ENCODE assay signal across 8 cellular contexts in genomic region chr2:33441235-33441810, GRCh38. TPM values are rescaled to one million over a fixed set of nuclear protein-coding genes. Genes with fewer than 3 reads are reported as not detected.
A peak's percentile ranks its signal among the peaks of the same experiment; 100 is the strongest.
DNase-seq lines count a peak whose midpoint lies in the region; ATAC-seq and TF ChIP-seq lines count a peak whose summit lies in the region.

No MANE protein-coding gene starts in this region.

- H3K36me3 ChIP-seq in Caco-2 (ENCODE audit: control insufficient read depth, insufficient read depth, low read length), result no peaks in the 10 kb centered on the region
- no peaks in the 10 kb centered on the region for H3K36me3 ChIP-seq in OCI-LY1 (ENCODE audit: insufficient read depth, low read length)
- no peaks in the 10 kb centered on the region for H3K36me3 ChIP-seq in brain microvascular endothelial cell (replicated peaks)
- no peaks in the 10 kb centered on the region for H3K36me3 ChIP-seq in tibial artery

- no peak overlapping the region for H2AFZ ChIP-seq in OCI-LY1 (ENCODE audit: low read length)

- peaks cover under 1% of the 10 kb centered on the region for H3K27me3 Mint-ChIP-seq in Caco-2 (ENCODE audit: insufficient read depth, unreplicated experiment)
- H3K27me3 Mint-ChIP-seq in activated T-helper 1 cell treated with anti-CD3 and anti-CD28 coated beads, Interleukin-12 subunit alpha, Interleukin-12 subunit beta, Interleukin-2, Interleukin-4 antibody, amounts not matched to agents 30 ng/mL and 10 ng/mL and 1 ng/mL, durations not matched to agents 14 hours and 24 hours and 36 hours (ENCODE audit: insufficient read depth), result peaks cover 5% of the 10 kb centered on the region

- H3K9me3 ChIP-seq in Caco-2, result no peaks in the 10 kb centered on the region
- no peaks in the 10 kb centered on the region for H3K9me3 ChIP-seq in OCI-LY1 (ENCODE audit: low read length)
- H3K9me3 ChIP-seq in tibial artery, result no peaks in the 10 kb centered on the region

- BruUV-seq in Caco-2 (replicated peaks; lab: Mats Ljungman, UMichigan), result no TSS peak

- no peak overlapping the region for H3K4me2 ChIP-seq in OCI-LY1 (ENCODE audit: low read length)

- peaks cover 3% of the 10 kb centered on the region for H3K9me3 Mint-ChIP-seq in Caco-2 (ENCODE audit: unreplicated experiment)
- H3K9me3 Mint-ChIP-seq in activated T-helper 1 cell treated with anti-CD3 and anti-CD28 coated beads, Interleukin-12 subunit alpha, Interleukin-12 subunit beta, Interleukin-2, Interleukin-4 antibody, amounts not matched to agents 30 ng/mL and 10 ng/mL and 1 ng/mL, durations not matched to agents 14 hours and 24 hours and 36 hours, result no peaks in the 10 kb centered on the region

- H3K27ac ChIP-seq in OCI-LY1 (ENCODE audit: low read depth, low read length, poor library complexity, severe bottlenecking) (no peak overlapping the region), brain microvascular endothelial cell (no peak overlapping the region), tibial artery (peak overlapping the region; percentile 13 to 18)

- no peak overlapping the region for H3K9ac ChIP-seq in OCI-LY1 (ENCODE audit: low read length)

- no peaks in the 10 kb centered on the region for H3K36me3 Mint-ChIP-seq in Caco-2 (ENCODE audit: insufficient read depth, unreplicated experiment)
- H3K36me3 Mint-ChIP-seq in activated T-helper 1 cell treated with anti-CD3 and anti-CD28 coated beads, Interleukin-12 subunit alpha, Interleukin-12 subunit beta, Interleukin-2, Interleukin-4 antibody, amounts not matched to agents 30 ng/mL and 10 ng/mL and 1 ng/mL, durations not matched to agents 14 hours and 24 hours and 36 hours (ENCODE audit: low read depth), result no peaks in the 10 kb centered on the region

- no peak overlapping the region for H3K4me3 ChIP-seq in Caco-2 (ENCODE audit: low read depth, low read length)
- H3K4me3 ChIP-seq in OCI-LY1 (ENCODE audit: low read depth, low read length, poor library complexity, severe bottlenecking), result no peak overlapping the region
- no peak overlapping the region for H3K4me3 ChIP-seq in brain microvascular endothelial cell (ENCODE audit: low read depth, low read length)
- H3K4me3 ChIP-seq in tibial artery, result no peak overlapping the region

- H3K27me3 ChIP-seq in Caco-2 (replicated peaks; ENCODE audit: control insufficient read depth, insufficient read depth, low read length) (no peaks in the 10 kb centered on the region), OCI-LY1 (ENCODE audit: insufficient read depth, low read length) (no peaks in the 10 kb centered on the region), brain microvascular endothelial cell (replicated peaks) (no peaks in the 10 kb centered on the region), tibial artery (no peaks in the 10 kb centered on the region)

- DNase-seq in Caco-2 (peak; percentile 55 to 64), brain microvascular endothelial cell (peak; percentile 60), islet precursor cell (peak; percentile 75), tibial artery (peak; percentile 61 to 82)
- DNase-seq in activated T-helper 1 cell treated with anti-CD3 and anti-CD28 coated beads, Interleukin-12 subunit alpha, Interleukin-12 subunit beta, Interleukin-2, Interleukin-4 antibody, amounts not matched to agents 30 ng/mL and 10 ng/mL and 1 ng/mL, durations not matched to agents 14 hours and 24 hours and 36 hours (ENCODE audit: low spot score), result no peak

- H3K4me1 ChIP-seq in Caco-2, result no peaks in the 10 kb centered on the region
- H3K4me1 ChIP-seq in OCI-LY1 (ENCODE audit: insufficient read depth, low read length, severe bottlenecking), result no peaks in the 10 kb centered on the region
- peaks cover 0 to 32% (median 9%) of the 10 kb centered on the region in 4 donors for H3K4me1 ChIP-seq in tibial artery

- H3K27ac Mint-ChIP-seq in Caco-2 (ENCODE audit: unreplicated experiment), result no peak overlapping the region
- H3K27ac Mint-ChIP-seq in activated T-helper 1 cell treated with anti-CD3 and anti-CD28 coated beads, Interleukin-12 subunit alpha, Interleukin-12 subunit beta, Interleukin-2, Interleukin-4 antibody, amounts not matched to agents 30 ng/mL and 10 ng/mL and 1 ng/mL, durations not matched to agents 14 hours and 24 hours and 36 hours, result no peak overlapping the region

- TF ChIP-seq CTCF in Caco-2 (IDR thresholded peaks at IDR 0.05; ENCODE audit: insufficient read depth in 1 of 2, low read depth in 1 of 2, low read length in 1 of 2, severe bottlenecking in 1 of 2, unreplicated experiment in 1 of 2), result peak; percentile 55 to 74
- peak; percentile 90 for TF ChIP-seq CTCF in OCI-LY1 (IDR thresholded peaks at IDR 0.05; ENCODE audit: low read length)
- peak; percentile 88 for TF ChIP-seq CTCF in brain microvascular endothelial cell (IDR thresholded peaks at IDR 0.05; ENCODE audit: low read depth, low read length, missing control alignments)
- TF ChIP-seq CTCF in tibial artery (IDR thresholded peaks at IDR 0.05), result peak; percentile 64 to 76

- H3F3A ChIP-seq in OCI-LY1 (ENCODE audit: insufficient read depth, low read length), result no peaks in the 10 kb centered on the region

- H3K9me2 ChIP-seq in OCI-LY1 (ENCODE audit: low read depth, low read length), result no peaks in the 10 kb centered on the region

- in situ Hi-C loops in brain microvascular endothelial cell (cut with HindIII; ENCODE audit: low pct_ligation_motif_present, low sequenced_read_pairs), result no loop called here

- H3K4me3 Mint-ChIP-seq in Caco-2 (ENCODE audit: unreplicated experiment), result no peak overlapping the region
- H3K4me3 Mint-ChIP-seq in activated T-helper 1 cell treated with anti-CD3 and anti-CD28 coated beads, Interleukin-12 subunit alpha, Interleukin-12 subunit beta, Interleukin-2, Interleukin-4 antibody, amounts not matched to agents 30 ng/mL and 10 ng/mL and 1 ng/mL, durations not matched to agents 14 hours and 24 hours and 36 hours, result no peak overlapping the region

- no peaks in the 10 kb centered on the region for H3K79me2 ChIP-seq in OCI-LY1 (ENCODE audit: insufficient read depth, low read length)

- H4K20me1 ChIP-seq in OCI-LY1 (ENCODE audit: insufficient read depth, low read length), result no peaks in the 10 kb centered on the region

- POLR2A ChIA-PET in Caco-2 (lab: Charles Lee), result no interaction called here

- peak; percentile 93 for ATAC-seq in GM18861 (IDR thresholded peaks at IDR 0.05; ENCODE audit: unreplicated experiment)
- peak; percentile 83 for ATAC-seq in HG03280 (IDR thresholded peaks at IDR 0.05; ENCODE audit: unreplicated experiment)

- intact Hi-C loops in Caco-2 (cut with micrococcal nuclease; ENCODE audit: unreplicated experiment), result loop anchor here (1.0 kb wide), 3 partner anchors 28 to 669 kb away; no protein-coding TSS in a partner anchor
- intact Hi-C loops in tibial artery (cut with DNase I; ENCODE audit: low total_unique reads), result loop anchor here (5.0 kb wide), 1 partner anchor 404 kb away; no protein-coding TSS in a partner anchor
- intact Hi-C loops in activated T-helper 1 cell treated with anti-CD3 and anti-CD28 coated beads, Interleukin-12 subunit alpha, Interleukin-12 subunit beta, Interleukin-2, Interleukin-4 antibody, amounts not matched to agents 30 ng/mL and 10 ng/mL and 1 ng/mL, durations not matched to agents 14 hours and 24 hours and 36 hours (cut with micrococcal nuclease), result loop anchor here (1.0 kb wide), 1 partner anchor 142 kb away; no protein-coding TSS in a partner anchor

- CTCF ChIA-PET in Caco-2 (lab: Charles Lee), result interaction anchor here (0.5 to 1.5 kb wide), 5 partner anchors 11 to 882 kb away, joined by 3 to 15 read pairs (median 4); no protein-coding TSS in a partner anchor

- no peaks in the 10 kb centered on the region for H3K4me1 Mint-ChIP-seq in Caco-2 (ENCODE audit: low read depth, unreplicated experiment)
- H3K4me1 Mint-ChIP-seq in activated T-helper 1 cell treated with anti-CD3 and anti-CD28 coated beads, Interleukin-12 subunit alpha, Interleukin-12 subunit beta, Interleukin-2, Interleukin-4 antibody, amounts not matched to agents 30 ng/mL and 10 ng/mL and 1 ng/mL, durations not matched to agents 14 hours and 24 hours and 36 hours (ENCODE audit: low read depth), result no peaks in the 10 kb centered on the region

RNA-seq across cellular contexts. Expression of gene RASGRP3, which starts 35.1 kb away (rescaled TPM):
- total RNA-seq in Caco-2 (2022), result 9.2 and 12.2 TPM in 2 replicates
- total RNA-seq in activated T-helper 1 cell treated with anti-CD3 and anti-CD28 coated beads, Interleukin-12 subunit alpha, Interleukin-12 subunit beta, Interleukin-2, Interleukin-4 antibody, amounts not matched to agents 30 ng/mL and 10 ng/mL and 1 ng/mL, durations not matched to agents 14 hours and 24 hours and 36 hours, result 3.6 and 4.1 TPM in 2 replicates

Comparison
In these comparisons a context has a peak if more than half of its experiments do, and no peak if none do; other contexts are left out.
1. H3K27ac ChIP-seq: peak in tibial artery (2 of 2); none in OCI-LY1 (single experiment) and brain microvascular endothelial cell (single experiment).
2. Peak in every context shown above with its lines, with median percentiles within 50 percentile points of each other: CTCF ChIP-seq.